23 cellular contexts compared by ENCODE assay signal in the genomic region with DNA sequence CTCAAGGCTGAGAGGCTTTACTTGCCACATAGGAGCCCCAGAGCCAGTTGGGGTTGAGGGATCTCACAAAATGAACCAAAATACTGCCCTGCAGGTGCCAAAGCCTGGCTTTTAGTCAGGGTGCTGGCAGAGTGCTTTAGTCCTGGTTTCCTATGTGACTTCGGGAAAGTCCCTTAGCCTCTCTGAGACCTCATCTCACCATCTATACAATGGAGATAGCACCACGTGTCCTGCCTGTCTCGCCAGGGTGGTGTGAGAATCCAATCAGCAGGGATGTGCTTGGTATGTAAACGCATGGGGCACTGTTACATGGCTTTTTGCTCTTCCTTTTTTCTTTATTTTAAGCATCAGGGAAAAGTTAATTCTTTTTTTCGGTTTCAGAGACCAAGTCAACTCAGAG.
DNase-seq lines count a peak whose midpoint lies in the region; ATAC-seq and TF ChIP-seq lines count a peak whose summit lies in the region.
"Had no signal": no experiment of that assay in that cellular context is flagged by ENCODE, and none has a peak within 500 bp of the region (broad histone marks: within the 10 kb centered on the region; RNA-seq: fewer than 3 reads in every experiment).

No MANE protein-coding gene starts in this region.

- peak overlapping the region in 3 of 5 experiments; percentile 26 to 82 (median 54) for H3K27ac Mint-ChIP-seq in brain
- H3K27ac Mint-ChIP-seq: natural killer cell treated with Interleukin-12 subunit alpha and Interleukin-12 subunit beta and Interleukin-15 and Interleukin-18, amount 100 ng/mL, for 72 hours had no signal

- 0 out of 2 replicates have a peak overlapping the region, but pooled peaks have one; percentile 13 for H3K27ac ChIP-seq in ACC112 (ENCODE audit: low read depth, low read length)
- H3K27ac ChIP-seq in IMR-90 (ENCODE audit: insufficient read depth, low read length) = no peak overlapping the region
- H3K27ac ChIP-seq: heart left ventricle had no signal

- H2AK5ac ChIP-seq in IMR-90 (ENCODE audit: low read depth, low read length) = no peak overlapping the region

- CTCF ChIA-PET in IMR-90 (lab: Yijun Ruan, JAX) = no interaction called here

- ATAC-seq in GM18868 (IDR thresholded peaks at IDR 0.05; ENCODE audit: unreplicated experiment) (peak; percentile 78), IMR-90 (ENCODE audit: low read depth) (no peak), HG03571 (IDR thresholded peaks at IDR 0.05; ENCODE audit: unreplicated experiment) (no peak)
- ATAC-seq: activated CD4-positive, CD25-positive, alpha-beta regulatory T cell treated with anti-CD3 and anti-CD28 coated beads, Interleukin-2, amount 50 U/mL, for 24 hours; activated T-cell treated with anti-CD3 and anti-CD28 coated beads, Interleukin-2, amount 50 U/mL, for 4 hours; heart left ventricle; natural killer cell treated with Interleukin-12 subunit alpha and Interleukin-12 subunit beta and Interleukin-15 and Interleukin-18, amount 100 ng/mL, for 72 hours; Right ventricle myocardium inferior; sciatic nerve had no signal

- H3K23ac ChIP-seq in IMR-90 (ENCODE audit: low read depth, low read length) = peak overlapping the region; percentile 47; the same call in 1 of the 2 replicates

- H3K9me1 ChIP-seq in IMR-90 (ENCODE audit: insufficient read depth, low read length) = peaks cover 59% of the 10 kb centered on the region

- peaks cover 61 to 99% of the 10 kb centered on the region in 2 experiments for H3K79me1 ChIP-seq in IMR-90 (ENCODE audit: low read depth in 1 of 2, low read length in 2 of 2)

- no peak overlapping the region for H2BK120ac ChIP-seq in IMR-90 (ENCODE audit: low read depth, low read length)

- H3K36me3 Mint-ChIP-seq in brain = no peaks in the 10 kb centered on the region
- H3K36me3 Mint-ChIP-seq: natural killer cell treated with Interleukin-12 subunit alpha and Interleukin-12 subunit beta and Interleukin-15 and Interleukin-18, amount 100 ng/mL, for 72 hours had no signal

- no peaks in the 10 kb centered on the region for H3K9me3 ChIP-seq in IMR-90 (ENCODE audit: control insufficient read depth, insufficient read depth, low read length)
- H3K9me3 ChIP-seq: A549, Caco-2, heart left ventricle had no signal

- TF ChIP-seq CTCF in IMR-90 (conservative IDR thresholded peaks at IDR 0.05; ENCODE audit: low read depth, low read length) (no peak), brain (conservative IDR thresholded peaks at IDR 0.05) (no peak)

- H4K8ac ChIP-seq in IMR-90 (ENCODE audit: low read depth in 2 of 2, low read length in 2 of 2) = no peak overlapping the region

- H3K4me3 ChIP-seq in ACC112 (ENCODE audit: low read depth, low read length) = no peak overlapping the region
- no peak overlapping the region for H3K4me3 ChIP-seq in IMR-90 (ENCODE audit: insufficient read depth, low read depth, low read length)
- H3K4me3 ChIP-seq: A549, heart left ventricle had no signal

- H3K4me1 ChIP-seq in ACC112 (ENCODE audit: control insufficient read depth, insufficient read depth, low read length, unreplicated experiment) = peaks cover 41% of the 10 kb centered on the region
- peaks cover 54% of the 10 kb centered on the region for H3K4me1 ChIP-seq in IMR-90 (ENCODE audit: control insufficient read depth, insufficient read depth, low read length)
- H3K4me1 ChIP-seq: Caco-2 had no signal

- POLR2A ChIA-PET in IMR-90 (lab: Charles Lee; ENCODE audit: unreplicated experiment) = no interaction called here

- H2AFZ ChIP-seq in ACC112 (ENCODE audit: low read length, unreplicated experiment) = no peak overlapping the region
- no peak overlapping the region for H2AFZ ChIP-seq in IMR-90 (replicated peaks; ENCODE audit: low read length, poor library complexity)

- no peak overlapping the region for H2BK20ac ChIP-seq in IMR-90 (ENCODE audit: low read depth, low read length)

- TF ChIP-seq POLR2A in IMR-90 (IDR thresholded peaks at IDR 0.05; ENCODE audit: low read depth, low read length) = no peak

- intact Hi-C loops in IMR-90 (cut with micrococcal nuclease) = no loop called here

- no peak overlapping the region for H3K18ac ChIP-seq in IMR-90 (ENCODE audit: low read depth, low read length)

- no peak overlapping the region; the same call in 1 of the 2 replicates for H3K14ac ChIP-seq in IMR-90 (replicated peaks; ENCODE audit: low read depth, low read length)

- H3K9me3 Mint-ChIP-seq in brain = no peaks in the 10 kb centered on the region
- H3K9me3 Mint-ChIP-seq: activated T-cell treated with anti-CD3 and anti-CD28 coated beads, Interleukin-2, amount 50 U/mL, for 4 hours; natural killer cell treated with Interleukin-12 subunit alpha and Interleukin-12 subunit beta and Interleukin-15 and Interleukin-18, amount 100 ng/mL, for 72 hours had no signal

- DNase-seq in IMR-90 (no peak), AG20443 (ENCODE audit: low spot score) (no peak), COR-L47 (lab: John Stamatoyannopoulos, UW) (no peak), nucleus accumbens (lab: John Stamatoyannopoulos, UW) (no peak)
- DNase-seq: activated naive CD4-positive, alpha-beta T cell treated with anti-CD3 and anti-CD28 coated beads, Interleukin-2, amount 50 U/mL, for 16 hours; activated T-cell treated with anti-CD3 and anti-CD28 coated beads, Interleukin-2, amount 50 U/mL, for 4 hours; central memory CD4-positive, alpha-beta T cell; DND-41; heart left ventricle; NCI-H2171 treated with DMSO at 0.1 percent for 48 hours; NCI-H526; stimulated activated CD4-positive, alpha-beta T cell treated with anti-CD3 and anti-CD28 coated beads, Interleukin-15, amount 100 ng/mL, for 24 hours; T-helper 9 cell had no signal

- no peaks in the 10 kb centered on the region for H3K36me3 ChIP-seq in ACC112 (ENCODE audit: insufficient read depth, low read length)
- peaks cover 22% of the 10 kb centered on the region for H3K36me3 ChIP-seq in IMR-90 (ENCODE audit: control insufficient read depth, insufficient read depth, low read length)

- WGBS in IMR-90 (ENCODE audit: extremely low coverage in 2 of 2, insufficient read length in 1 of 2), 2 experiments = no CpG with 5 or more reads among the region's 5 CpGs

- H3K27me3 ChIP-seq in ACC112 (ENCODE audit: insufficient read depth, low read length) (no peaks in the 10 kb centered on the region), IMR-90 (ENCODE audit: control insufficient read depth, insufficient read depth, low read length) (no peaks in the 10 kb centered on the region)
- H3K27me3 ChIP-seq: heart left ventricle had no signal

- peaks cover 44% of the 10 kb centered on the region for H4K20me1 ChIP-seq in IMR-90 (ENCODE audit: insufficient read depth, low read length)

- no peak overlapping the region for H3K56ac ChIP-seq in IMR-90 (ENCODE audit: extremely low read depth, insufficient read depth, low read length)

- in situ Hi-C loops in IMR-90 (cut with MboI; ENCODE audit: low sequenced_read_pairs) = no loop called here

- no peak overlapping the region for H3K4me3 Mint-ChIP-seq in brain
- H3K4me3 Mint-ChIP-seq: activated T-cell treated with anti-CD3 and anti-CD28 coated beads, Interleukin-2, amount 50 U/mL, for 4 hours; natural killer cell treated with Interleukin-12 subunit alpha and Interleukin-12 subunit beta and Interleukin-15 and Interleukin-18, amount 100 ng/mL, for 72 hours had no signal

- BruUV-seq in IMR-90 (replicated peaks; lab: Mats Ljungman, UMichigan) = no TSS peak

- peaks cover 4% of the 10 kb centered on the region for H3K27me3 Mint-ChIP-seq in brain
- H3K27me3 Mint-ChIP-seq: natural killer cell treated with Interleukin-12 subunit alpha and Interleukin-12 subunit beta and Interleukin-15 and Interleukin-18, amount 100 ng/mL, for 72 hours had no signal

- TF ChIP-seq RAD21 in IMR-90 (IDR thresholded peaks at IDR 0.05; ENCODE audit: low read length) = no peak

- no peak overlapping the region for H3K9ac ChIP-seq in IMR-90 (ENCODE audit: low read depth, low read length)

- no peak overlapping the region for H2BK15ac ChIP-seq in IMR-90 (ENCODE audit: low read depth, low read length)

- H2BK5ac ChIP-seq in IMR-90 (ENCODE audit: low read depth, low read length, poor library complexity, severe bottlenecking) = no peak overlapping the region

- dilution Hi-C loops in IMR-90 (cut with HindIII; ENCODE audit: low sequenced_read_pairs, unreplicated experiment) = no loop called here

- H3K4ac ChIP-seq in IMR-90 (ENCODE audit: low read depth, low read length) = peak overlapping the region; percentile 27; the same call in 1 of the 2 replicates

- no peak overlapping the region for H4K91ac ChIP-seq in IMR-90 (ENCODE audit: insufficient read depth, low read depth, low read length)

- peaks cover 67% of the 10 kb centered on the region for H3K4me1 Mint-ChIP-seq in brain

- H4K5ac ChIP-seq in IMR-90 (ENCODE audit: low read depth, low read length) = no peak overlapping the region

- peaks cover 35% of the 10 kb centered on the region for H3K79me2 ChIP-seq in ACC112 (ENCODE audit: control insufficient read depth, insufficient read depth, low read length, unreplicated experiment)

- peak overlapping the region; percentile 90 for H2AK9ac ChIP-seq in IMR-90 (replicated peaks; ENCODE audit: low read depth, low read length, poor library complexity)

- H3K4me2 ChIP-seq in IMR-90 (ENCODE audit: low read depth, low read length) = no peak overlapping the region

TF ChIP-seq in IMR-90, 13 proteins besides CTCF, POLR2A, EP300 and RAD21 (continues in another document):
- TF ChIP-seq MAFK (IDR thresholded peaks at IDR 0.05; ENCODE audit: low read depth, low read length) = no peak
- TF ChIP-seq RFX5 (IDR thresholded peaks at IDR 0.05; ENCODE audit: low read depth, low read length) = no peak
- TF ChIP-seq, protein P1, sequence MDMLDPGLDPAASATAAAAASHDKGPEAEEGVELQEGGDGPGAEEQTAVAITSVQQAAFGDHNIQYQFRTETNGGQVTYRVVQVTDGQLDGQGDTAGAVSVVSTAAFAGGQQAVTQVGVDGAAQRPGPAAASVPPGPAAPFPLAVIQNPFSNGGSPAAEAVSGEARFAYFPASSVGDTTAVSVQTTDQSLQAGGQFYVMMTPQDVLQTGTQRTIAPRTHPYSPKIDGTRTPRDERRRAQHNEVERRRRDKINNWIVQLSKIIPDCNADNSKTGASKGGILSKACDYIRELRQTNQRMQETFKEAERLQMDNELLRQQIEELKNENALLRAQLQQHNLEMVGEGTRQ (IDR thresholded peaks at IDR 0.05; ENCODE audit: low read depth, low read length) = no peak
- TF ChIP-seq, protein P2, sequence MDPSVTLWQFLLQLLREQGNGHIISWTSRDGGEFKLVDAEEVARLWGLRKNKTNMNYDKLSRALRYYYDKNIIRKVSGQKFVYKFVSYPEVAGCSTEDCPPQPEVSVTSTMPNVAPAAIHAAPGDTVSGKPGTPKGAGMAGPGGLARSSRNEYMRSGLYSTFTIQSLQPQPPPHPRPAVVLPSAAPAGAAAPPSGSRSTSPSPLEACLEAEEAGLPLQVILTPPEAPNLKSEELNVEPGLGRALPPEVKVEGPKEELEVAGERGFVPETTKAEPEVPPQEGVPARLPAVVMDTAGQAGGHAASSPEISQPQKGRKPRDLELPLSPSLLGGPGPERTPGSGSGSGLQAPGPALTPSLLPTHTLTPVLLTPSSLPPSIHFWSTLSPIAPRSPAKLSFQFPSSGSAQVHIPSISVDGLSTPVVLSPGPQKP (IDR thresholded peaks at IDR 0.05; ENCODE audit: borderline replicate concordance, low read depth, low read length) = no peak
- no peak for TF ChIP-seq MAZ (IDR thresholded peaks at IDR 0.05; ENCODE audit: borderline replicate concordance, low read depth, low read length)
- no peak for TF ChIP-seq BHLHE40 (IDR thresholded peaks at IDR 0.05; ENCODE audit: low read depth, low read length)
